ENCODE assay signal across 9 cellular contexts in genomic region chr4:38455092-38455855, GRCh38.
DNase-seq lines count a peak whose midpoint lies in the region; ATAC-seq and TF ChIP-seq lines count a peak whose summit lies in the region.
"Had no signal": no experiment of that assay in that cellular context is flagged by ENCODE, and none has a peak within 500 bp of the region (broad histone marks: within the 10 kb centered on the region; RNA-seq: fewer than 3 reads in every experiment).

No MANE protein-coding gene starts in this region.

- H3K4me1 ChIP-seq in mesendoderm (ENCODE audit: control insufficient read depth, low read depth, low read length) = no peaks in the 10 kb centered on the region

- no peaks in the 10 kb centered on the region for H3K79me1 ChIP-seq in mesendoderm (ENCODE audit: low read length)

- peak overlapping the region; percentile 55 for H3K4me3 Mint-ChIP-seq in T-helper 17 cell

- H2BK5ac ChIP-seq in mesendoderm (ENCODE audit: low read length) = no peak overlapping the region

- H2BK15ac ChIP-seq in mesendoderm (replicated peaks; ENCODE audit: low read depth) = no peak overlapping the region

- H3K18ac ChIP-seq in mesendoderm (ENCODE audit: low read length) = no peak overlapping the region

- no peak overlapping the region for H2BK120ac ChIP-seq in mesendoderm (ENCODE audit: low read depth, low read length)

- H3K9ac ChIP-seq in mesendoderm (ENCODE audit: low read length) = no peak overlapping the region

- peaks cover 9% of the 10 kb centered on the region for H3K4me1 Mint-ChIP-seq in T-helper 17 cell

- H3K27me3 ChIP-seq in GM06990 (replicated peaks; ENCODE audit: control insufficient read depth, insufficient read depth, low read length) = no peaks in the 10 kb centered on the region
- no peaks in the 10 kb centered on the region for H3K27me3 ChIP-seq in mesendoderm (ENCODE audit: insufficient read depth, low read length, poor library complexity)

- H3K79me2 ChIP-seq in mesendoderm (ENCODE audit: control insufficient read depth, insufficient read depth, low read length) = no peaks in the 10 kb centered on the region

- no peak for TF ChIP-seq CTCF in GM06990 (IDR thresholded peaks at IDR 0.05; ENCODE audit: insufficient read depth, low read length, poor library complexity, severe bottlenecking)

- no peak overlapping the region for H3K56ac ChIP-seq in mesendoderm (ENCODE audit: low read length)

- H3K27me3 Mint-ChIP-seq in T-helper 17 cell = peaks cover 25% of the 10 kb centered on the region

- no peak overlapping the region for H3K27ac ChIP-seq in mesendoderm (ENCODE audit: low read depth, low read length)

- H3K4me3 ChIP-seq in GM06990 (replicated peaks; ENCODE audit: low read depth, low read length) = no peak overlapping the region
- no peak overlapping the region for H3K4me3 ChIP-seq in mesendoderm (ENCODE audit: low read length)

- no peak overlapping the region for H4K8ac ChIP-seq in mesendoderm (ENCODE audit: low read depth, low read length)

- H2AK5ac ChIP-seq in mesendoderm (ENCODE audit: low read length) = no peak overlapping the region

- H3K27ac Mint-ChIP-seq in T-helper 17 cell = peak overlapping the region; percentile 65

- no peak overlapping the region for H3K4ac ChIP-seq in mesendoderm (ENCODE audit: low read depth, low read length)

- ATAC-seq in GM19023 (IDR thresholded peaks at IDR 0.05; ENCODE audit: unreplicated experiment) (peak; percentile 71), HG02852 (IDR thresholded peaks at IDR 0.05; ENCODE audit: unreplicated experiment) (peak; percentile 84), T-helper 17 cell (peak; percentile 61)

- no peak overlapping the region for H3K4me2 ChIP-seq in mesendoderm (ENCODE audit: low read length)

- no peaks in the 10 kb centered on the region for H3K36me3 Mint-ChIP-seq in T-helper 17 cell (ENCODE audit: low read depth)

- no CpG with 5 or more reads among the region's 7 CpGs for WGBS in mesendoderm (ENCODE audit: extremely low coverage, insufficient coverage, low lambda C conversion rate)

- in situ Hi-C loops in KBM-7 (cut with MboI; ENCODE audit: low pct_unique_long_range_greater_than_20kb, low sequenced_read_pairs) = no loop called here

- no peak overlapping the region for H3K23ac ChIP-seq in mesendoderm (ENCODE audit: low read length)

- H4K5ac ChIP-seq in mesendoderm (ENCODE audit: low read length) = no peak overlapping the region

- DNase-seq in GM06990 (ENCODE audit: extremely low read depth, insufficient read length) (peak; percentile 41), T-helper 17 cell (no peak), cortex of kidney (lab: John Stamatoyannopoulos, UW) (no peak), NCI-H226 (no peak), mesendoderm (no peak), KBM-7 (no peak)
- DNase-seq: COR-L47 had no signal

- no peaks in the 10 kb centered on the region for H3K9me3 ChIP-seq in T-helper 17 cell (ENCODE audit: control insufficient read depth, low read length, poor library complexity, severe bottlenecking)

- H3K36me3 ChIP-seq in GM06990 (ENCODE audit: control insufficient read depth, insufficient read depth, low read length) (no peaks in the 10 kb centered on the region), mesendoderm (ENCODE audit: control insufficient read depth, insufficient read depth, low read length) (no peaks in the 10 kb centered on the region)
